In genomic region chr13:30395192-30396158, GRCh38 we compare ENCODE assay signal across 1 cellular context.
TF ChIP-seq lines count a peak whose summit lies in the region.

No MANE protein-coding gene starts in this region.

TF ChIP-seq in SK-N-SH, 30 proteins besides CTCF, POLR2A, EP300 and RAD21:
- 0 out of 2 replicates have a peak, but pooled peaks have one; percentile 4 for TF ChIP-seq TCF12 (IDR thresholded peaks at IDR 0.05)
- no peak for TF ChIP-seq TEAD4 (IDR thresholded peaks at IDR 0.05; ENCODE audit: borderline replicate concordance, insufficient read depth)
- 0 out of 2 replicates have a peak, but pooled peaks have one; percentile 24 for TF ChIP-seq NFIC (IDR thresholded peaks at IDR 0.05; ENCODE audit: borderline replicate concordance)
- TF ChIP-seq CHD2 (IDR thresholded peaks at IDR 0.05; ENCODE audit: low read length, partially characterized antibody), result no peak
- no peak for TF ChIP-seq MEF2A (IDR thresholded peaks at IDR 0.05; ENCODE audit: borderline replicate concordance, low read depth)
- TF ChIP-seq GABPA (IDR thresholded peaks at IDR 0.05; ENCODE audit: low read depth), result no peak
- TF ChIP-seq GATA2 (CRISPR knock-in tag; IDR thresholded peaks at IDR 0.05), result no peak
- peak; percentile 79 for TF ChIP-seq MXI1 (IDR thresholded peaks at IDR 0.05; ENCODE audit: low read depth, low read length)
- peak; percentile 51; the same call in 1 of the 2 replicates for TF ChIP-seq TAF1 (IDR thresholded peaks at IDR 0.05; ENCODE audit: borderline replicate concordance, low read depth, low read length)
- no peak for TF ChIP-seq IRF3 (IDR thresholded peaks at IDR 0.05; ENCODE audit: low read depth, low read length)
- TF ChIP-seq RXRA (IDR thresholded peaks at IDR 0.05; ENCODE audit: borderline replicate concordance, low read depth), result no peak
- no peak for TF ChIP-seq FOSL2 (IDR thresholded peaks at IDR 0.05; ENCODE audit: borderline replicate concordance, low read depth)
- TF ChIP-seq REST (IDR thresholded peaks at IDR 0.05; ENCODE audit: low read depth, low read length), result 0 out of 2 replicates have a peak, but pooled peaks have one; percentile 6
- no peak for TF ChIP-seq PBX3 (IDR thresholded peaks at IDR 0.05)
- no peak for TF ChIP-seq YY1 (IDR thresholded peaks at IDR 0.05; ENCODE audit: low read depth)
- TF ChIP-seq NRF1 (IDR thresholded peaks at IDR 0.05; ENCODE audit: low read depth, low read length), result no peak
- TF ChIP-seq MAX (IDR thresholded peaks at IDR 0.05; ENCODE audit: low read depth), result peak; percentile 94
- no peak for TF ChIP-seq FOXJ3 (CRISPR knock-in tag; IDR thresholded peaks at IDR 0.05)
- TF ChIP-seq USF1 (IDR thresholded peaks at IDR 0.05; ENCODE audit: borderline replicate concordance, low read depth), result peak; percentile 97
- TF ChIP-seq EZH2phosphoT487 (IDR thresholded peaks at IDR 0.05; ENCODE audit: borderline replicate concordance, low read depth), result no peak
- peak; percentile 74; the same call in 1 of the 2 replicates for TF ChIP-seq POLR2AphosphoS5 (IDR thresholded peaks at IDR 0.05; ENCODE audit: low read depth, low read length)
- peak; percentile 95 for TF ChIP-seq USF2 (IDR thresholded peaks at IDR 0.05; ENCODE audit: borderline replicate concordance, low read depth, low read length)
- no peak for TF ChIP-seq ZBTB33 (IDR thresholded peaks at IDR 0.05; ENCODE audit: borderline replicate concordance, low read depth)
- no peak; the same call in 1 of the 2 replicates for TF ChIP-seq SIN3A (IDR thresholded peaks at IDR 0.05; ENCODE audit: borderline replicate concordance, low read depth, low read length)
- no peak for TF ChIP-seq ELF1 (IDR thresholded peaks at IDR 0.05)
- no peak for TF ChIP-seq RFX5 (IDR thresholded peaks at IDR 0.05; ENCODE audit: low read length)
- no peak for TF ChIP-seq SMC3 (IDR thresholded peaks at IDR 0.05; ENCODE audit: low read depth, low read length)
- TF ChIP-seq JUND (IDR thresholded peaks at IDR 0.05), result no peak
- TF ChIP-seq RCOR1 (IDR thresholded peaks at IDR 0.05; ENCODE audit: low read length), result peak; percentile 67; the same call in 1 of the 2 replicates
